ENCODE assay signal across 1 cellular context in genomic region chr10:89414146-89414878, GRCh38.
TF ChIP-seq lines count a peak whose summit lies in the region.

Gene IFIT5 (plus strand): TSS chr10:89414568. CDS start chr10:89414799, 231 bp downstream.

TF ChIP-seq in GM12878, 131 proteins besides CTCF, POLR2A, EP300 and RAD21 (continued from another document and continues in another):
- TF ChIP-seq CUX1 (IDR thresholded peaks at IDR 0.05; ENCODE audit: insufficient replicate concordance, low read depth, low read length) (no peak), HDGF (IDR thresholded peaks at IDR 0.05) (no peak), BCL3 (IDR thresholded peaks at IDR 0.05; ENCODE audit: borderline replicate concordance, insufficient read depth, low read depth, low read length, poor library complexity, severe bottlenecking) (no peak), NFXL1 (IDR thresholded peaks at IDR 0.05; ENCODE audit: borderline replicate concordance) (no peak), SUPT20H (IDR thresholded peaks at IDR 0.05; ENCODE audit: borderline replicate concordance, control insufficient read depth, low read depth, low read length) (no peak), FOXM1 (IDR thresholded peaks at IDR 0.05; ENCODE audit: low read depth, low read length) (no peak), NRF1 (conservative IDR thresholded peaks at IDR 0.05; ENCODE audit: low read depth, low read length) (0 out of 2 replicates have a peak, but pooled peaks have one; percentile 26), MXI1 (IDR thresholded peaks at IDR 0.05; ENCODE audit: low read depth, low read length) (peak; percentile 37; the same call in 1 of the 2 replicates), ELK1 (IDR thresholded peaks at IDR 0.05; ENCODE audit: low read depth, low read length) (no peak), DPF2 (IDR thresholded peaks at IDR 0.05) (0 out of 2 replicates have a peak, but pooled peaks have one; percentile 51), EED (IDR thresholded peaks at IDR 0.05; ENCODE audit: low read depth) (no peak), CREM (IDR thresholded peaks at IDR 0.05; ENCODE audit: low read depth) (no peak), CBX5 (IDR thresholded peaks at IDR 0.05; ENCODE audit: low read depth) (no peak), GATAD2B (conservative IDR thresholded peaks at IDR 0.05; ENCODE audit: low read depth) (peak; percentile 49), SMARCA5 (IDR thresholded peaks at IDR 0.05) (0 out of 2 replicates have a peak, but pooled peaks have one; percentile 54), POLR2AphosphoS5 (IDR thresholded peaks at IDR 0.05; ENCODE audit: low read length) (peak; percentile 84), TBL1XR1 (IDR thresholded peaks at IDR 0.05; ENCODE audit: low read depth, low read length) (no peak), IRF5 (IDR thresholded peaks at IDR 0.05; ENCODE audit: borderline replicate concordance) (no peak), BACH1 (IDR thresholded peaks at IDR 0.05; ENCODE audit: borderline replicate concordance) (no peak), ATF7 (IDR thresholded peaks at IDR 0.05; ENCODE audit: low read depth) (peak; percentile 27; the same call in 1 of the 2 replicates), NR2C2 (IDR thresholded peaks at IDR 0.05; ENCODE audit: borderline replicate concordance, control insufficient read depth, insufficient read length, low read depth) (no peak), ZNF384 (IDR thresholded peaks at IDR 0.05; ENCODE audit: borderline replicate concordance, low read depth, low read length) (no peak), BHLHE40 (IDR thresholded peaks at IDR 0.05; ENCODE audit: borderline replicate concordance in 1 of 2, low read depth in 2 of 2, low read length in 1 of 2) (peak in 1 of 2 experiments; percentile 36; a peak in 1 of 4 replicates), KLF5 (IDR thresholded peaks at IDR 0.05; ENCODE audit: partially characterized antibody) (no peak), ESRRA (IDR thresholded peaks at IDR 0.05; ENCODE audit: low read length) (no peak), NR2C1 (IDR thresholded peaks at IDR 0.05) (no peak), FOXK2 (IDR thresholded peaks at IDR 0.05) (no peak), POLR2AphosphoS2 (IDR thresholded peaks at IDR 0.05; ENCODE audit: low read depth, low read length) (no peak), MTA2 (IDR thresholded peaks at IDR 0.05; ENCODE audit: low read depth) (no peak), MTA3 (IDR thresholded peaks at IDR 0.05; ENCODE audit: borderline replicate concordance, low read length) (peak; percentile 20; the same call in 1 of the 2 replicates), EGR1 (IDR thresholded peaks at IDR 0.05; ENCODE audit: borderline replicate concordance in 1 of 2, low read depth in 2 of 2, low read length in 2 of 2) (no peak), ZNF622 (IDR thresholded peaks at IDR 0.05) (no peak), BCL11A (IDR thresholded peaks at IDR 0.05; ENCODE audit: low read depth, low read length) (no peak), ZNF207 (IDR thresholded peaks at IDR 0.05; ENCODE audit: borderline replicate concordance) (no peak), ZNF217 (IDR thresholded peaks at IDR 0.05) (0 out of 2 replicates have a peak, but pooled peaks have one; percentile 17), KAT2A (conservative IDR thresholded peaks at IDR 0.05; ENCODE audit: control insufficient read depth, low read depth, low read length) (no peak), NKRF (conservative IDR thresholded peaks at IDR 0.05) (no peak; the same call in 1 of the 2 replicates), MYB (IDR thresholded peaks at IDR 0.05; ENCODE audit: borderline replicate concordance, low read depth, low read length) (no peak), FOS (IDR thresholded peaks at IDR 0.05; ENCODE audit: borderline replicate concordance, extremely low read depth, insufficient read length) (no peak), RELA (IDR thresholded peaks at IDR 0.05; ENCODE audit: borderline replicate concordance, partially characterized antibody) (no peak), TCF12 (IDR thresholded peaks at IDR 0.05; ENCODE audit: low read depth, low read length) (0 out of 2 replicates have a peak, but pooled peaks have one; percentile 34), RAD51 (IDR thresholded peaks at IDR 0.05) (no peak), CEBPZ (IDR thresholded peaks at IDR 0.05; ENCODE audit: low read depth, low read length) (no peak), ATF2 (IDR thresholded peaks at IDR 0.05; ENCODE audit: low read length) (peak; percentile 44; the same call in 1 of the 2 replicates), SREBF1 (IDR thresholded peaks at IDR 0.05; ENCODE audit: low read length) (no peak), HDAC2 (IDR thresholded peaks at IDR 0.05) (no peak), ASH2L (IDR thresholded peaks at IDR 0.05; ENCODE audit: borderline replicate concordance, low read depth) (peak; percentile 95; the same call in 1 of the 2 replicates), IKZF2 (IDR thresholded peaks at IDR 0.05) (no peak), RELB (IDR thresholded peaks at IDR 0.05; ENCODE audit: low read depth) (no peak; the same call in 1 of the 2 replicates), CHD1 (IDR thresholded peaks at IDR 0.05; ENCODE audit: low read depth, low read length) (no peak)
